Comparison of ENCODE assay signal across 8 cellular contexts in the genomic region with DNA sequence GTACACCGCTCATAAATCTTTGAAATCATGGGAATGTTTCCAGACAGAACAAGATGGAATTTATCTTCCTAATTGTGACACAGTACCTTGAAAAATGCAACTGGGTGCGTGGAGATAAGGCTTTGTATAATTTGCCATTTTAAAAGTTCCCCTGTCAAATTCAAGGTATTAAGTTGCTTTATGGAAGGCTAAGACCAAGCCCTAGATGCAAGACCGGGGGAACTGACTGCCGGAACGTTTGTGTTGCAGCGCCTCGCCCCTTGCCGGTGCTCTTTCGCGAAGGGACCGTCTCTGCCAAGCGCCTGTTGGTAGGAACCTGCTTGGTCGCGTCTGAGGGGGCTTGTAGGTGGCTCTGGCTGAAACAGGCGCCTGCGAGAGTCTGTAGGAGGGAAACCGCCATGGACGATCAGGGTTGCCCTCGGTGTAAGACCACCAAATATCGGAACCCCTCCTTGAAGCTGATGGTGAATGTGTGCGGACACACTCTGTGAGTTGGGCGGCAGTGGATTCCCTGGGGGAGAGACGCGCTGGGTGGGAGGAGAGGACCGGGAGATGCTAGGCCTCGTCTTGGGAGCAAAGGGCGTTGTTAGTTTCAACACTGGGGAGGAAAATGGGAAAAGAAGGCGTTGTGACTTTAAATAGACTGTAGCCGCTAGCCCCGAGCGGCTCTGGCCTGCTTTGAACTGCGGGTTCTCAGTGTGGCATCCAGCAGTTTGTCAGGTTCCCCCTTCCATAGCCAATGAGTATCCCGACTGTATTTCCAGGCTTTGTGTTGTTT. TPM values are rescaled to one million over a fixed set of nuclear protein-coding genes. Genes with fewer than 3 reads are reported as not detected.
DNase-seq lines count a peak whose midpoint lies in the region; ATAC-seq and TF ChIP-seq lines count a peak whose summit lies in the region.

Gene MNAT1 (plus strand): TSS at position 297 of the 778 bp plus-strand sequence. CDS start 102 bp downstream, at position 399.

- H3K27ac ChIP-seq in AG04450 (ENCODE audit: low read depth, low read length), result peak within 1 kb of the TSS; percentile 34

- H3K27me3 ChIP-seq in AG04450 (ENCODE audit: control insufficient read depth, insufficient read depth, low read length), result no peaks in the 10 kb centered on the region

- peak; percentile 68 for DNase-seq in AG04450 (ENCODE audit: low read depth, low spot score)
- DNase-seq in NCI-H2196 treated with DMSO at 0.1 percent for 48 hours (lab: John Stamatoyannopoulos, UW; ENCODE audit: unreplicated experiment), result peak; percentile 43
- DNase-seq in activated CD4-positive, CD25-positive, alpha-beta regulatory T cell treated with anti-CD3 and anti-CD28 coated beads, Interleukin-2, amount 50 U/mL, for 16 hours (ENCODE audit: low read depth, low spot score), result peak; percentile 57
- DNase-seq in cerebellar cortex (ENCODE audit: low spot score), result peak; percentile 91
- DNase-seq in kidney tubule cell (ENCODE audit: low spot score), result peak; percentile 85
- DNase-seq in stimulated activated CD4-positive, alpha-beta T cell treated with anti-CD3 and anti-CD28 coated beads, Interleukin-1b, Interleukin-23, amount 100 ng/mL, for 24 hours (ENCODE audit: low read depth in 4 of 4, low spot score in 1 of 4), result peak; percentile 51 to 68 (median 66)

- POLR2A ChIA-PET in AG04450 (lab: Yijun Ruan, JAX), result interaction anchor here (0.5 to 1.0 kb wide), 3 partner anchors 12 to 82 kb away, joined by 3 to 5 read pairs (median 3); no protein-coding TSS in a partner anchor

- H3K4me3 ChIP-seq in AG04450 (ENCODE audit: low read depth, low read length), result peak within 1 kb of the TSS; percentile 91

- ATAC-seq in GM18868 (IDR thresholded peaks at IDR 0.05; ENCODE audit: unreplicated experiment), result peak; percentile 98
- ATAC-seq in HG03135 (IDR thresholded peaks at IDR 0.05; ENCODE audit: unreplicated experiment), result peak; percentile 93

- no peaks in the 10 kb centered on the region for H3K9me3 ChIP-seq in AG04450 (ENCODE audit: control insufficient read depth, insufficient read depth, low read length)

- CTCF ChIA-PET in AG04450 (lab: Charles Lee), result interaction anchor here (1.3 kb wide), 1 partner anchor 10 kb away, joined by 3 read pairs; the partner anchor contains the start of gene SIX4

- TF ChIP-seq CTCF in AG04450 (IDR thresholded peaks at IDR 0.05; ENCODE audit: low read depth, low read length), result peak; percentile 23; the same call in 1 of the 2 replicates

RNA-seq across cellular contexts. Expression of gene MNAT1, which starts in this region (rescaled TPM):
- 58.8 and 69.3 TPM in 2 replicates for polyA plus RNA-seq in AG04450 (2011; rRNA removed)
- 30.8 and 45.5 TPM in 2 replicates for polyA minus RNA-seq in AG04450 (2011; rRNA and poly(A)+ RNA removed)

Comparison
In these comparisons a context has a peak if more than half of its experiments do, and no peak if none do; other contexts are left out.
1. Peak in every context shown above with its lines: DNase-seq, ATAC-seq, H3K4me3 ChIP-seq and H3K27ac ChIP-seq.